In genomic region chr4:6298852-6299251, GRCh38 we compare ENCODE assay signal across 34 cellular contexts.
"Had no signal": no experiment of that assay in that cellular context is flagged by ENCODE, and none has a peak within 500 bp of the region (broad histone marks: within the 10 kb centered on the region; RNA-seq: fewer than 3 reads in every experiment).

No MANE protein-coding gene starts in this region.

- H3K4me3 ChIP-seq: adrenal gland, body of pancreas, colonic mucosa, gastrocnemius medialis, heart left ventricle had no signal

- H3K27me3 ChIP-seq: adrenal gland, body of pancreas, colonic mucosa, foreskin keratinocyte, gastrocnemius medialis, heart left ventricle had no signal

- H3K9me3 Mint-ChIP-seq: activated B cell treated with CpG ODN at 0.5 μM for 24 hours; activated naive CD4-positive, alpha-beta T cell treated with anti-CD3 and anti-CD28 coated beads for 36 hours; activated naive CD4-positive, alpha-beta T cell treated with anti-CD3 and anti-CD28 coated beads, Interleukin-2, amount 50 U/mL, for 24 hours; activated naive CD8-positive, alpha-beta T cell treated with anti-CD3 and anti-CD28 coated beads for 36 hours; activated naive CD8-positive, alpha-beta T cell treated with anti-CD3 and anti-CD28 coated beads, Interleukin-2, amount 50 U/mL, for 24 hours; activated T-helper 1 cell treated with anti-CD3 and anti-CD28 coated beads, Interleukin-12 subunit alpha, Interleukin-12 subunit beta, Interleukin-2, Interleukin-4 antibody, amounts not matched to agents 30 ng/mL and 10 ng/mL and 1 ng/mL, durations not matched to agents 14 hours and 24 hours and 36 hours; activated T-helper 2 cell treated with anti-CD3 and anti-CD28 coated beads, Interferon-gamma antibody, Interleukin-2, Interleukin-4, amounts not matched to agents 10 μg/mL and 5 μg/mL and 100 μg/mL, durations not matched to agents 14 hours and 24 hours and 36 hours; endodermal cell; T-helper 2 cell treated with Interferon-gamma antibody and Interleukin-4, amounts not matched to agents 5 μg/mL and 100 μg/mL, for 36 hours had no signal

- H3K27me3 Mint-ChIP-seq: activated B cell treated with CpG ODN at 0.5 μM for 24 hours; activated CD8-positive, alpha-beta memory T cell treated with anti-CD3 and anti-CD28 coated beads, Interleukin-2, amount 10 ng/mL, durations not matched to agents 7 days and 5 days; activated naive CD4-positive, alpha-beta T cell treated with anti-CD3 and anti-CD28 coated beads, Interleukin-2, amount 50 U/mL, for 24 hours; activated naive CD8-positive, alpha-beta T cell treated with anti-CD3 and anti-CD28 coated beads for 36 hours; activated naive CD8-positive, alpha-beta T cell treated with anti-CD3 and anti-CD28 coated beads, Interleukin-2, amount 50 U/mL, for 24 hours; T-helper 17 cell had no signal

- H3K4me3 Mint-ChIP-seq: activated B cell treated with CpG ODN at 0.5 μM for 24 hours; activated CD8-positive, alpha-beta memory T cell treated with anti-CD3 and anti-CD28 coated beads, Interleukin-2, amount 10 ng/mL, durations not matched to agents 7 days and 5 days; activated CD8-positive, alpha-beta T cell treated with anti-CD3 and anti-CD28 coated beads, Interleukin-2, amount 10 ng/mL, durations not matched to agents 7 days and 5 days; activated naive CD4-positive, alpha-beta T cell treated with anti-CD3 and anti-CD28 coated beads for 36 hours; activated naive CD4-positive, alpha-beta T cell treated with anti-CD3 and anti-CD28 coated beads, Interleukin-2, amount 50 U/mL, for 24 hours; activated naive CD8-positive, alpha-beta T cell treated with anti-CD3 and anti-CD28 coated beads for 36 hours; activated naive CD8-positive, alpha-beta T cell treated with anti-CD3 and anti-CD28 coated beads, Interleukin-2, amount 50 U/mL, for 24 hours; activated T-helper 1 cell treated with anti-CD3 and anti-CD28 coated beads, Interleukin-12 subunit alpha, Interleukin-12 subunit beta, Interleukin-2, Interleukin-4 antibody, amounts not matched to agents 30 ng/mL and 10 ng/mL and 1 ng/mL, durations not matched to agents 14 hours and 24 hours and 36 hours; endodermal cell; T-helper 17 cell; T-helper 2 cell treated with Interferon-gamma antibody and Interleukin-4, amounts not matched to agents 5 μg/mL and 100 μg/mL, for 36 hours had no signal

- H3K27ac ChIP-seq: adrenal gland, body of pancreas, colonic mucosa, foreskin keratinocyte, gastrocnemius medialis, heart left ventricle, WERI-Rb-1 had no signal

- H3K36me3 ChIP-seq: colonic mucosa had no signal

- H3K4me1 ChIP-seq: adrenal gland, body of pancreas, colonic mucosa, foreskin keratinocyte, gastrocnemius medialis, heart left ventricle had no signal

- ATAC-seq: activated CD4-positive, CD25-positive, alpha-beta regulatory T cell treated with anti-CD3 and anti-CD28 coated beads, Interleukin-2, amount 50 U/mL, for 24 hours; activated CD8-positive, alpha-beta memory T cell treated with anti-CD3 and anti-CD28 coated beads, Interleukin-2, amount 10 ng/mL, durations not matched to agents 7 days and 5 days; activated CD8-positive, alpha-beta T cell treated with anti-CD3 and anti-CD28 coated beads, Interleukin-2, amount 10 ng/mL, durations not matched to agents 7 days and 5 days; activated naive CD8-positive, alpha-beta T cell treated with anti-CD3 and anti-CD28 coated beads, Interleukin-2, amount 50 U/mL, for 24 hours; body of pancreas; esophagus mucosa; foreskin keratinocyte; gastrocnemius medialis; heart left ventricle; T-helper 17 cell had no signal

- H3K9me3 ChIP-seq: adrenal gland, body of pancreas, colonic mucosa, gastrocnemius medialis, heart left ventricle had no signal

- DNase-seq: activated B cell treated with CpG ODN at 0.5 μM for 24 hours; activated CD4-positive, alpha-beta T cell treated with anti-CD3 and anti-CD28 coated beads for 48 hours; activated CD4-positive, alpha-beta T cell treated with anti-CD3 and anti-CD28 coated beads, Interleukin-2, amount 50 U/mL, for 1 hour; activated CD4-positive, alpha-beta T cell treated with anti-CD3 and anti-CD28 coated beads, Interleukin-2, amount 50 U/mL, for 48 hours; activated CD8-positive, alpha-beta memory T cell treated with anti-CD3 and anti-CD28 coated beads, Interleukin-2, amount 10 ng/mL, durations not matched to agents 7 days and 5 days; activated CD8-positive, alpha-beta memory T cell treated with anti-CD3 and anti-CD28 coated beads, Interleukin-2, amount 50 U/mL, for 4 hours; activated CD8-positive, alpha-beta T cell treated with anti-CD3 and anti-CD28 coated beads, Interleukin-2, amount 10 ng/mL, durations not matched to agents 7 days and 5 days; activated effector memory CD4-positive, alpha-beta T cell treated with anti-CD3 and anti-CD28 coated beads, Interleukin-2, amount 50 U/mL, for 16 hours; activated naive CD4-positive, alpha-beta T cell treated with anti-CD3 and anti-CD28 coated beads for 36 hours; activated naive CD8-positive, alpha-beta T cell treated with anti-CD3 and anti-CD28 coated beads for 36 hours; activated naive CD8-positive, alpha-beta T cell treated with anti-CD3 and anti-CD28 coated beads, Interleukin-2, amount 50 U/mL, for 24 hours; activated T-cell treated with anti-CD3 and anti-CD28 coated beads, Interleukin-2, amount 50 U/mL, for 1 hour; activated T-cell treated with anti-CD3 and anti-CD28 coated beads, Interleukin-2, amount 50 U/mL, for 48 hours; adrenal gland; aorta; body of pancreas; central memory CD4-positive, alpha-beta T cell; cerebellar nuclear complex; colonic mucosa; effector memory CD4-positive, alpha-beta T cell; endodermal cell; foreskin keratinocyte; gastrocnemius medialis; glutamatergic neuron; T-helper 17 cell; T1000; WERI-Rb-1 had no signal

- H3K36me3 Mint-ChIP-seq: activated CD8-positive, alpha-beta memory T cell treated with anti-CD3 and anti-CD28 coated beads, Interleukin-2, amount 10 ng/mL, durations not matched to agents 7 days and 5 days had no signal

- H3K27ac Mint-ChIP-seq: activated B cell treated with CpG ODN at 0.5 μM for 24 hours; activated CD8-positive, alpha-beta memory T cell treated with anti-CD3 and anti-CD28 coated beads, Interleukin-2, amount 10 ng/mL, durations not matched to agents 7 days and 5 days; activated CD8-positive, alpha-beta T cell treated with anti-CD3 and anti-CD28 coated beads, Interleukin-2, amount 10 ng/mL, durations not matched to agents 7 days and 5 days; activated naive CD4-positive, alpha-beta T cell treated with anti-CD3 and anti-CD28 coated beads for 36 hours; activated naive CD4-positive, alpha-beta T cell treated with anti-CD3 and anti-CD28 coated beads, Interleukin-2, amount 50 U/mL, for 24 hours; activated naive CD8-positive, alpha-beta T cell treated with anti-CD3 and anti-CD28 coated beads for 36 hours; activated naive CD8-positive, alpha-beta T cell treated with anti-CD3 and anti-CD28 coated beads, Interleukin-2, amount 50 U/mL, for 24 hours; activated T-helper 1 cell treated with anti-CD3 and anti-CD28 coated beads, Interleukin-12 subunit alpha, Interleukin-12 subunit beta, Interleukin-2, Interleukin-4 antibody, amounts not matched to agents 30 ng/mL and 10 ng/mL and 1 ng/mL, durations not matched to agents 14 hours and 24 hours and 36 hours; activated T-helper 2 cell treated with anti-CD3 and anti-CD28 coated beads, Interferon-gamma antibody, Interleukin-2, Interleukin-4, amounts not matched to agents 10 μg/mL and 5 μg/mL and 100 μg/mL, durations not matched to agents 14 hours and 24 hours and 36 hours; T-helper 17 cell; T-helper 2 cell treated with Interferon-gamma antibody and Interleukin-4, amounts not matched to agents 5 μg/mL and 100 μg/mL, for 36 hours had no signal

- H3K4me1 Mint-ChIP-seq: activated B cell treated with CpG ODN at 0.5 μM for 24 hours; activated CD8-positive, alpha-beta memory T cell treated with anti-CD3 and anti-CD28 coated beads, Interleukin-2, amount 10 ng/mL, durations not matched to agents 7 days and 5 days; activated naive CD4-positive, alpha-beta T cell treated with anti-CD3 and anti-CD28 coated beads, Interleukin-2, amount 50 U/mL, for 24 hours; activated naive CD8-positive, alpha-beta T cell treated with anti-CD3 and anti-CD28 coated beads for 36 hours; activated naive CD8-positive, alpha-beta T cell treated with anti-CD3 and anti-CD28 coated beads, Interleukin-2, amount 50 U/mL, for 24 hours; endodermal cell; T-helper 17 cell had no signal
